8 cellular contexts compared by ENCODE assay signal in the genomic region with DNA sequence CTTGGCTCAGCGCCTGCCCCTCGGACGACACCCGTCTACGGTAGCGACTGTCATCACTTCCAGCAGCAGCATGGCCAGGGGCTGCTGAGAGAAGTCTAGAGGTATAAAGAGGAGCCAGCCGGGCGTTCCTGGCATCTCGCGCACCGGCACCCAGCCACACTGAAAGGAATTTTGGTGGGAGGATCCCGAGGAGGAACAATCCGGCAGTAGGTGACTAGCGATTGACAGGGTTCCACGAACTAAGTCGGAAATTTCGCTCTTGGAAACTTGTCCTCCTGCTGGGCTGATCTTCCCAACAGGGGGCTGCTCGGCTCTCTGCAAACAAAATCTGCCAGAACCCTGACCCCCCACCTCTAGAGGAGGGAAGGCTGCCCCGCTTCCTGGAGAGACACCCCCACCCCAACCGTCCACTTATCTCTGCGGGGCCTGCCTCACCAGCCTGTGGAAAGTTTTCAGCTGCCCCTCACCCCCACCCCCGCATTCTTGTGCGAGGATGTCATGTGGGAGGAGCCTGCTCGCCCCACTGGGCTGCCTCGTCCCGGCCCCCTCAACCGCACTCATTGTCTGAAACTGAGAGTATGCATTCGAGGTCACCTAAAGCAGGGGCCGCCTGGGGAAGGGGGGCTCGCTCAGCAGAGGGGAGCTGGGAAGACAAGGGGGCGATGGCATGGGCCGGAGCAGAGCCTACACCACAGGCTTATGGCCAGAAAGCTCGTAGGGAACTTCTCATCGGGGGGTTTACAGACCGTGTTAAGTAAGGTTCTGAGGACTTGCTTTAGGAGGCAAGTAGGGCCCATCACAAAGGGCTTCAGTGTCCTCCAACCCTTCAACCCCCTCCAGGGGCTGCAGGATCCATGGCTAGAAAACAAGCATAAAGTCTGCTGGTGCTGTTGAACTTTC. TPM values are rescaled to one million over a fixed set of nuclear protein-coding genes. Genes with fewer than 3 reads are reported as not detected.
A peak's percentile ranks its signal among the peaks of the same experiment; 100 is the strongest.
DNase-seq lines count a peak whose midpoint lies in the region; ATAC-seq and TF ChIP-seq lines count a peak whose summit lies in the region.

No MANE protein-coding gene starts in this region.

- H3K4me2 ChIP-seq in MM.1S (ENCODE audit: low read depth, low read length), result 0 out of 2 replicates have a peak overlapping the region, but pooled peaks have one; percentile 15

- peaks cover 90% of the 10 kb centered on the region for H3K27me3 ChIP-seq in MM.1S (replicated peaks; ENCODE audit: insufficient read depth, low read length)
- peaks cover 0 to 41% (median 4%) of the 10 kb centered on the region in 45 donors for H3K27me3 ChIP-seq in dorsolateral prefrontal cortex
- H3K27me3 ChIP-seq in aorta (ENCODE audit: control insufficient read depth in 1 of 2, insufficient read depth in 2 of 2, low read length in 1 of 2), result no peaks in the 10 kb centered on the region

- intact Hi-C loops in dorsolateral prefrontal cortex (cut with DNase I), result no loop called here
- intact Hi-C loops in aorta (cut with DNase I), result loop anchor here in 1 of 2 donors (5.0 kb wide), 1 partner anchor 36 kb away; no protein-coding TSS in a partner anchor

- POLR2A ChIA-PET in AG04449 (lab: Yijun Ruan, JAX), result interaction anchor here (1.1 to 3.3 kb wide), 5 partner anchors 8 to 37 kb away, joined by 3 to 26 read pairs (median 3); partner anchors contain the start of gene EPHA2

- no peaks in the 10 kb centered on the region for H3F3A ChIP-seq in MM.1S (ENCODE audit: insufficient read depth, low read length)

- CTCF ChIA-PET in AG04449 (lab: Yijun Ruan, JAX), result interaction anchor here (1.0 to 15.2 kb wide), 5 partner anchors 10 to 73 kb away, joined by 3 to 217 read pairs (median 3); partner anchors contain the start of gene EPHA2

- H3K9me2 ChIP-seq in MM.1S (replicated peaks; ENCODE audit: insufficient read depth, low read length), result no peaks in the 10 kb centered on the region

- no peaks in the 10 kb centered on the region for H3K36me3 ChIP-seq in MM.1S (replicated peaks; ENCODE audit: insufficient read depth, low read length)
- H3K36me3 ChIP-seq in aorta (ENCODE audit: control insufficient read depth in 1 of 2, insufficient read depth in 2 of 2, low read length in 1 of 2), result peaks cover 0 to 2% of the 10 kb centered on the region in 2 donors

- no peak overlapping the region for H3K9ac ChIP-seq in MM.1S (ENCODE audit: low read length)

- no peak for TF ChIP-seq CTCF in AG04449 (IDR thresholded peaks at IDR 0.05; ENCODE audit: insufficient read depth, low read length, missing control alignments)
- TF ChIP-seq CTCF in MM.1S (IDR thresholded peaks at IDR 0.05; ENCODE audit: low read length), result no peak
- no peak for TF ChIP-seq CTCF in dorsolateral prefrontal cortex (IDR thresholded peaks at IDR 0.05 in 54 of 56, conservative IDR thresholded peaks at IDR 0.05 in 2 of 56; ENCODE audit: low read depth in 1 of 56, partially characterized antibody in 56 of 56)

- H3K4me3 ChIP-seq in AG04449 (ENCODE audit: low read depth, low read length) (peak overlapping the region; percentile 45), MM.1S (ENCODE audit: low read length) (no peak overlapping the region), dorsolateral prefrontal cortex (peak overlapping the region in 10 of 59 donors; percentile 4 to 33 (median 10)), aorta (ENCODE audit: low read length in 2 of 2) (no peak overlapping the region)

- no peaks in the 10 kb centered on the region for H4K20me1 ChIP-seq in MM.1S (ENCODE audit: insufficient read depth, low read length)

- no peaks in the 10 kb centered on the region for H3K4me1 ChIP-seq in MM.1S (ENCODE audit: low read length)
- H3K4me1 ChIP-seq in aorta (ENCODE audit: control insufficient read depth in 1 of 2, insufficient read depth in 2 of 2, low read length in 2 of 2), result no peaks in the 10 kb centered on the region

- H3K9me3 ChIP-seq in MM.1S (replicated peaks; ENCODE audit: insufficient read depth, low read length) (no peaks in the 10 kb centered on the region), aorta (ENCODE audit: control insufficient read depth, low read length) (no peaks in the 10 kb centered on the region)

- H3K27ac ChIP-seq in MM.1S (ENCODE audit: low read length), result no peak overlapping the region
- peak overlapping the region in 40 of 59 donors; percentile 6 to 83 (median 58) for H3K27ac ChIP-seq in dorsolateral prefrontal cortex
- H3K27ac ChIP-seq in aorta (ENCODE audit: low read depth in 1 of 2, low read length in 2 of 2), result peak overlapping the region; percentile 17 to 83

- no peaks in the 10 kb centered on the region for H3K79me2 ChIP-seq in MM.1S (ENCODE audit: low read length)

- H2AFZ ChIP-seq in MM.1S (ENCODE audit: low read length), result no peak overlapping the region

- WGBS in aorta, 2 donors, result 6% methylated on average over 35 of the region's 35 CpGs

- peak; percentile 75 for ATAC-seq in aorta (ENCODE audit: low FRiP score)
- no peak for ATAC-seq in HG03469 (IDR thresholded peaks at IDR 0.05; ENCODE audit: unreplicated experiment)

- DNase-seq in AG04449 (ENCODE audit: low read depth, low spot score) (no peak), MM.1S (no peak), dorsolateral prefrontal cortex (no peak), lung microvascular endothelial cell (ENCODE audit: low read depth in 2 of 2) (peak; percentile 93 to 96), aorta (peak; percentile 86 to 93), NCI-H524 (lab: John Stamatoyannopoulos, UW) (no peak)
- no peak for DNase-seq in activated naive CD4-positive, alpha-beta T cell (lab: John Stamatoyannopoulos, UW)

RNA-seq across cellular contexts. Expression of gene EPHA2, which starts 9.6 kb away (rescaled TPM):
- total RNA-seq in dorsolateral prefrontal cortex, result 10 to 100 TPM in 5 of 120 experiments, 1 to 10 TPM in 115; 1.4 to 14.6 (median 4.4) TPM
- total RNA-seq in lung microvascular endothelial cell, result 68.6 and 122 TPM in 2 replicates
- total RNA-seq in aorta, result 10 to 100 TPM; 25.2 to 25.9 TPM
- 1 to 10 TPM; 5.4 to 6.3 TPM for polyA plus RNA-seq in aorta

Comparison
In these comparisons a context has a peak if more than half of its experiments do, and no peak if none do; other contexts are left out.
1. DNase-seq: peak in lung microvascular endothelial cell (2 of 2) and aorta (2 of 2); none in AG04449 (single experiment), MM.1S (single experiment), dorsolateral prefrontal cortex (0 of 10), NCI-H524 (0 of 2) and activated naive CD4-positive, alpha-beta T cell (0 of 4).